In genomic region chr3:16372362-16373269, GRCh38 we compare ENCODE assay signal across 10 cellular contexts.
A peak's percentile ranks its signal among the peaks of the same experiment; 100 is the strongest.
DNase-seq lines count a peak whose midpoint lies in the region; ATAC-seq and TF ChIP-seq lines count a peak whose summit lies in the region.
"Had no signal": no experiment of that assay in that cellular context is flagged by ENCODE, and none has a peak within 500 bp of the region (broad histone marks: within the 10 kb centered on the region; RNA-seq: fewer than 3 reads in every experiment).

No MANE protein-coding gene starts in this region.

- H3K79me2 ChIP-seq in osteoblast (ENCODE audit: insufficient read depth, low read length): peaks cover 2% of the 10 kb centered on the region

- H3K27ac Mint-ChIP-seq in CD4-positive, CD25-positive, alpha-beta regulatory T cell: peak overlapping the region; percentile 74 to 95 (median 93)
- H3K27ac Mint-ChIP-seq in activated naive CD4-positive, alpha-beta T cell treated with anti-CD3 and anti-CD28 coated beads, Interleukin-2, amount 50 U/mL, for 72 hours: peak overlapping the region; percentile 91
- peak overlapping the region; percentile 23 for H3K27ac Mint-ChIP-seq in mesothelial cell of epicardium
- no peak overlapping the region for H3K27ac Mint-ChIP-seq in progenitor cell of endocrine pancreas

- no peaks in the 10 kb centered on the region for H3K9me3 ChIP-seq in CD4-positive, CD25-positive, alpha-beta regulatory T cell (ENCODE audit: control insufficient read depth in 2 of 2, low read length in 2 of 2)
- no peaks in the 10 kb centered on the region for H3K9me3 ChIP-seq in osteoblast (ENCODE audit: low read depth, low read length)

- H3K36me3 ChIP-seq in CD4-positive, CD25-positive, alpha-beta regulatory T cell (ENCODE audit: control insufficient read depth, insufficient read depth, low read length): peaks cover 33% of the 10 kb centered on the region
- peaks cover 41% of the 10 kb centered on the region for H3K36me3 ChIP-seq in osteoblast (ENCODE audit: insufficient read depth, low read length)

- peaks cover 62% of the 10 kb centered on the region for H3K4me1 ChIP-seq in CD4-positive, CD25-positive, alpha-beta regulatory T cell (ENCODE audit: control insufficient read depth, insufficient read depth, low read length, poor library complexity, severe bottlenecking)
- H3K4me1 ChIP-seq in osteoblast (ENCODE audit: insufficient read depth, low read length): peaks cover 4% of the 10 kb centered on the region

- ATAC-seq in CD4-positive, CD25-positive, alpha-beta regulatory T cell (ENCODE audit: low read depth in 2 of 2): no peak
- ATAC-seq in GM21528 (IDR thresholded peaks at IDR 0.05; ENCODE audit: low FRiP score, unreplicated experiment): peak; percentile 30
- no peak for ATAC-seq in activated naive CD4-positive, alpha-beta T cell treated with anti-CD3 and anti-CD28 coated beads, Interleukin-2, amount 50 U/mL, for 72 hours

- H4K20me1 ChIP-seq in osteoblast (ENCODE audit: insufficient read depth, low read length): peaks cover 6% of the 10 kb centered on the region

- no peaks in the 10 kb centered on the region for H3K9me3 Mint-ChIP-seq in CD4-positive, CD25-positive, alpha-beta regulatory T cell
- H3K9me3 Mint-ChIP-seq in activated naive CD4-positive, alpha-beta T cell treated with anti-CD3 and anti-CD28 coated beads, Interleukin-2, amount 50 U/mL, for 72 hours: peaks cover 0 to 5% of the 10 kb centered on the region in 2 donors
- H3K9me3 Mint-ChIP-seq in mesothelial cell of epicardium (no peaks in the 10 kb centered on the region), progenitor cell of endocrine pancreas (ENCODE audit: low read depth) (no peaks in the 10 kb centered on the region)

- peaks cover 37 to 85% (median 69%) of the 10 kb centered on the region in 4 donors for H3K4me1 Mint-ChIP-seq in CD4-positive, CD25-positive, alpha-beta regulatory T cell
- H3K4me1 Mint-ChIP-seq in mesothelial cell of epicardium: peaks cover 56% of the 10 kb centered on the region
- peaks cover 12% of the 10 kb centered on the region for H3K4me1 Mint-ChIP-seq in progenitor cell of endocrine pancreas (ENCODE audit: low read depth)

- peak overlapping the region in 3 of 4 donors; percentile 36 to 49 (median 48) for H3K4me3 Mint-ChIP-seq in CD4-positive, CD25-positive, alpha-beta regulatory T cell
- H3K4me3 Mint-ChIP-seq in mesothelial cell of epicardium (no peak overlapping the region), progenitor cell of endocrine pancreas (ENCODE audit: low read depth) (no peak overlapping the region)

- no peak for TF ChIP-seq CTCF in mesothelial cell of epicardium (IDR thresholded peaks at IDR 0.05; ENCODE audit: unreplicated experiment)
- no peak for TF ChIP-seq CTCF in progenitor cell of endocrine pancreas (IDR thresholded peaks at IDR 0.05; ENCODE audit: unreplicated experiment)
- TF ChIP-seq CTCF in osteoblast (IDR thresholded peaks at IDR 0.05; ENCODE audit: extremely low read depth, low read depth, low read length): no peak

- no peaks in the 10 kb centered on the region for H3K27me3 ChIP-seq in CD4-positive, CD25-positive, alpha-beta regulatory T cell (ENCODE audit: control insufficient read depth, insufficient read depth, low read length)
- H3K27me3 ChIP-seq in osteoblast (ENCODE audit: insufficient read depth, low read length): no peaks in the 10 kb centered on the region

- H3K4me3 ChIP-seq in CD4-positive, CD25-positive, alpha-beta regulatory T cell (ENCODE audit: low read depth, low read length): no peak overlapping the region
- no peak overlapping the region for H3K4me3 ChIP-seq in osteoblast (ENCODE audit: insufficient read depth, low read length)
- H3K4me3 ChIP-seq: SK-N-MC had no signal

- no peaks in the 10 kb centered on the region for H3K27me3 Mint-ChIP-seq in CD4-positive, CD25-positive, alpha-beta regulatory T cell
- H3K27me3 Mint-ChIP-seq in mesothelial cell of epicardium (ENCODE audit: low read depth) (no peaks in the 10 kb centered on the region), progenitor cell of endocrine pancreas (no peaks in the 10 kb centered on the region)

- peaks cover 40% of the 10 kb centered on the region for H3K36me3 Mint-ChIP-seq in CD4-positive, CD25-positive, alpha-beta regulatory T cell
- H3K36me3 Mint-ChIP-seq in activated naive CD4-positive, alpha-beta T cell treated with anti-CD3 and anti-CD28 coated beads, Interleukin-2, amount 50 U/mL, for 72 hours: peaks cover 69 to 86% of the 10 kb centered on the region in 2 donors
- no peaks in the 10 kb centered on the region for H3K36me3 Mint-ChIP-seq in mesothelial cell of epicardium
- H3K36me3 Mint-ChIP-seq in progenitor cell of endocrine pancreas (ENCODE audit: insufficient read depth): no peaks in the 10 kb centered on the region

- no peak overlapping the region for H2AFZ ChIP-seq in osteoblast (ENCODE audit: low read length)

- no peak overlapping the region for H3K4me2 ChIP-seq in osteoblast (ENCODE audit: insufficient read depth, low read length)

- H3K27ac ChIP-seq in CD4-positive, CD25-positive, alpha-beta regulatory T cell (ENCODE audit: insufficient read depth, low read length, poor library complexity, severe bottlenecking): peak overlapping the region; percentile 77
- no peak overlapping the region for H3K27ac ChIP-seq in osteoblast (ENCODE audit: low read depth, low read length)
- H3K27ac ChIP-seq: SK-N-MC had no signal

- DNase-seq in CD4-positive, CD25-positive, alpha-beta regulatory T cell: no peak
- DNase-seq in activated naive CD4-positive, alpha-beta T cell treated with anti-CD3 and anti-CD28 coated beads, Interleukin-2, amount 50 U/mL, for 72 hours (ENCODE audit: low spot score in 2 of 2): no peak
- DNase-seq in mesothelial cell of epicardium (ENCODE audit: low spot score in 2 of 2, unreplicated experiment in 2 of 2): no peak
- DNase-seq in progenitor cell of endocrine pancreas (ENCODE audit: low spot score, unreplicated experiment): no peak
- DNase-seq in AG20443 (ENCODE audit: low spot score): no peak
- DNase-seq in osteoblast (ENCODE audit: insufficient read length, low spot score, missing footprints): no peak
- DNase-seq in A172 (ENCODE audit: low spot score): no peak
- DNase-seq: DMS53 had no signal

Comparison
In these comparisons a context has a peak if more than half of its experiments do, and no peak if none do; other contexts are left out.
1. H3K4me3 Mint-ChIP-seq: peak in CD4-positive, CD25-positive, alpha-beta regulatory T cell (3 of 4); none in mesothelial cell of epicardium (single experiment) and progenitor cell of endocrine pancreas (single experiment).